In genomic region chr1:93827633-93828436, GRCh38 we compare ENCODE assay signal across 1 cellular context.
TF ChIP-seq lines count a peak whose summit lies in the region.

No MANE protein-coding gene starts in this region.

TF ChIP-seq in HepG2, 621 proteins besides CTCF, POLR2A, EP300 and RAD21 (continued from another document and continues in another):
- TF ChIP-seq, protein P1, sequence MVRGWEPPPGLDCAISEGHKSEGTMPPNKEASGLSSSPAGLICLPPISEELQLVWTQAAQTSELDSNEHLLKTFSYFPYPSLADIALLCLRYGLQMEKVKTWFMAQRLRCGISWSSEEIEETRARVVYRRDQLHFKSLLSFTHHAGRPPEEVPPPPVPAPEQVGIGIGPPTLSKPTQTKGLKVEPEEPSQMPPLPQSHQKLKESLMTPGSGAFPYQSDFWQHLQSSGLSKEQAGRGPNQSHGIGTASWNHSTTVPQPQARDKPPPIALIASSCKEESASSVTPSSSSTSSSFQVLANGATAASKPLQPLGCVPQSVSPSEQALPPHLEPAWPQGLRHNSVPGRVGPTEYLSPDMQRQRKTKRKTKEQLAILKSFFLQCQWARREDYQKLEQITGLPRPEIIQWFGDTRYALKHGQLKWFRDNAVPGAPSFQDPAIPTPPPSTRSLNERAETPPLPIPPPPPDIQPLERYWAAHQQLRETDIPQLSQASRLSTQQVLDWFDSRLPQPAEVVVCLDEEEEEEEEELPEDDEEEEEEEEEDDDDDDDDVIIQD (CRISPR knock-in tag; IDR thresholded peaks at IDR 0.05; ENCODE audit: low read depth): peak; percentile 72; the same call in 1 of the 2 replicates
- TF ChIP-seq, protein P2, sequence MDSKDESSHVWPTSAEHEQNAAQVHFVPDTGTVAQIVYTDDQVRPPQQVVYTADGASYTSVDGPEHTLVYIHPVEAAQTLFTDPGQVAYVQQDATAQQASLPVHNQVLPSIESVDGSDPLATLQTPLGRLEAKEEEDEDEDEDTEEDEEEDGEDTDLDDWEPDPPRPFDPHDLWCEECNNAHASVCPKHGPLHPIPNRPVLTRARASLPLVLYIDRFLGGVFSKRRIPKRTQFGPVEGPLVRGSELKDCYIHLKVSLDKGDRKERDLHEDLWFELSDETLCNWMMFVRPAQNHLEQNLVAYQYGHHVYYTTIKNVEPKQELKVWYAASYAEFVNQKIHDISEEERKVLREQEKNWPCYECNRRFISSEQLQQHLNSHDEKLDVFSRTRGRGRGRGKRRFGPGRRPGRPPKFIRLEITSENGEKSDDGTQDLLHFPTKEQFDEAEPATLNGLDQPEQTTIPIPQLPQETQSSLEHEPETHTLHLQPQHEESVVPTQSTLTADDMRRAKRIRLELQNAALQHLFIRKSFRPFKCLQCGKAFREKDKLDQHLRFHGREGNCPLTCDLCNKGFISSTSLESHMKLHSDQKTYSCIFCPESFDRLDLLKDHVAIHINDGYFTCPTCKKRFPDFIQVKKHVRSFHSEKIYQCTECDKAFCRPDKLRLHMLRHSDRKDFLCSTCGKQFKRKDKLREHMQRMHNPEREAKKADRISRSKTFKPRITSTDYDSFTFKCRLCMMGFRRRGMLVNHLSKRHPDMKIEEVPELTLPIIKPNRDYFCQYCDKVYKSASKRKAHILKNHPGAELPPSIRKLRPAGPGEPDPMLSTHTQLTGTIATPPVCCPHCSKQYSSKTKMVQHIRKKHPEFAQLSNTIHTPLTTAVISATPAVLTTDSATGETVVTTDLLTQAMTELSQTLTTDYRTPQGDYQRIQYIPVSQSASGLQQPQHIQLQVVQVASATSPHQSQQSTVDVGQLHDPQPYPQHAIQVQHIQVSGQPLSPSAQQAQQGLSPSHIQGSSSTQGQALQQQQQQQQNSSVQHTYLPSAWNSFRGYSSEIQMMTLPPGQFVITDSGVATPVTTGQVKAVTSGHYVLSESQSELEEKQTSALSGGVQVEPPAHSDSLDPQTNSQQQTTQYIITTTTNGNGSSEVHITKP (CRISPR knock-in tag; IDR thresholded peaks at IDR 0.05; ENCODE audit: low read depth): no peak
- TF ChIP-seq, protein P3, sequence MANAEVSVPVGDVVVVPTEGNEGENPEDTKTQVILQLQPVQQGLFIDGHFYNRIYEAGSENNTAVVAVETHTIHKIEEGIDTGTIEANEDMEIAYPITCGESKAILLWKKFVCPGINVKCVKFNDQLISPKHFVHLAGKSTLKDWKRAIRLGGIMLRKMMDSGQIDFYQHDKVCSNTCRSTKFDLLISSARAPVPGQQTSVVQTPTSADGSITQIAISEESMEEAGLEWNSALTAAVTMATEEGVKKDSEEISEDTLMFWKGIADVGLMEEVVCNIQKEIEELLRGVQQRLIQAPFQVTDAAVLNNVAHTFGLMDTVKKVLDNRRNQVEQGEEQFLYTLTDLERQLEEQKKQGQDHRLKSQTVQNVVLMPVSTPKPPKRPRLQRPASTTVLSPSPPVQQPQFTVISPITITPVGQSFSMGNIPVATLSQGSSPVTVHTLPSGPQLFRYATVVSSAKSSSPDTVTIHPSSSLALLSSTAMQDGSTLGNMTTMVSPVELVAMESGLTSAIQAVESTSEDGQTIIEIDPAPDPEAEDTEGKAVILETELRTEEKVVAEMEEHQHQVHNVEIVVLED (CRISPR knock-in tag; IDR thresholded peaks at IDR 0.05; ENCODE audit: borderline replicate concordance): no peak
- TF ChIP-seq ZBTB42 (CRISPR knock-in tag; IDR thresholded peaks at IDR 0.05): no peak
- no peak for TF ChIP-seq NRL (CRISPR knock-in tag; IDR thresholded peaks at IDR 0.05; ENCODE audit: borderline replicate concordance)
- TF ChIP-seq ZNF33A (CRISPR knock-in tag; IDR thresholded peaks at IDR 0.05; ENCODE audit: borderline replicate concordance): no peak
- no peak for TF ChIP-seq RELA (CRISPR knock-in tag; IDR thresholded peaks at IDR 0.05)
- TF ChIP-seq ZEB1 (IDR thresholded peaks at IDR 0.05; ENCODE audit: insufficient replicate concordance, low read depth): no peak
- no peak for TF ChIP-seq MED13 (CRISPR knock-in tag; IDR thresholded peaks at IDR 0.05)
- no peak for TF ChIP-seq ZNF30 (CRISPR knock-in tag; IDR thresholded peaks at IDR 0.05)
- TF ChIP-seq BHLHE40 (IDR thresholded peaks at IDR 0.05; ENCODE audit: low read length): no peak; the same call in 1 of the 2 replicates
- TF ChIP-seq DDIT3 (CRISPR knock-in tag; IDR thresholded peaks at IDR 0.05): no peak
- no peak for TF ChIP-seq NFYB (CRISPR knock-in tag; IDR thresholded peaks at IDR 0.05)
- 0 out of 2 replicates have a peak, but pooled peaks have one; percentile 54 for TF ChIP-seq FOXJ3 (CRISPR knock-in tag; IDR thresholded peaks at IDR 0.05; ENCODE audit: borderline replicate concordance)
- no peak for TF ChIP-seq ZBTB14 (CRISPR knock-in tag; IDR thresholded peaks at IDR 0.05)
- peak; percentile 95 for TF ChIP-seq MED1 (CRISPR knock-in tag; IDR thresholded peaks at IDR 0.05)
- TF ChIP-seq CENPBD1 (CRISPR knock-in tag; IDR thresholded peaks at IDR 0.05; ENCODE audit: borderline replicate concordance, low read depth): no peak
- TF ChIP-seq HHEX (CRISPR knock-in tag; IDR thresholded peaks at IDR 0.05): peak; percentile 56; the same call in 1 of the 2 replicates
- TF ChIP-seq MAX (IDR thresholded peaks at IDR 0.05): peak; percentile 77
- no peak for TF ChIP-seq ZFP82 (CRISPR knock-in tag; IDR thresholded peaks at IDR 0.05; ENCODE audit: borderline replicate concordance)
- no peak for TF ChIP-seq CHD4 (IDR thresholded peaks at IDR 0.05; ENCODE audit: borderline replicate concordance, low read length)
- TF ChIP-seq ZSCAN5A (CRISPR knock-in tag; IDR thresholded peaks at IDR 0.05; ENCODE audit: borderline replicate concordance): peak; percentile 96; the same call in 1 of the 2 replicates
- no peak for TF ChIP-seq KDM5A (IDR thresholded peaks at IDR 0.05; ENCODE audit: borderline replicate concordance, low read length)
- peak; percentile 63; the same call in 1 of the 2 replicates for TF ChIP-seq MEIS2 (CRISPR knock-in tag; IDR thresholded peaks at IDR 0.05)
- peak in 1 of 2 experiments; percentile 73; a peak in 1 of 4 replicates for TF ChIP-seq ATF4 (CRISPR knock-in tag; IDR thresholded peaks at IDR 0.05)
- no peak for TF ChIP-seq HOXA9 (CRISPR knock-in tag; IDR thresholded peaks at IDR 0.05; ENCODE audit: borderline replicate concordance)
- TF ChIP-seq SIN3A (IDR thresholded peaks at IDR 0.05; ENCODE audit: borderline replicate concordance, low read depth, low read length): no peak
- TF ChIP-seq JUNB (CRISPR knock-in tag; IDR thresholded peaks at IDR 0.05; ENCODE audit: borderline replicate concordance): peak; percentile 89; the same call in 1 of the 2 replicates
- no peak for TF ChIP-seq ZNF512 (CRISPR knock-in tag; IDR thresholded peaks at IDR 0.05)
- no peak for TF ChIP-seq AKNA (CRISPR knock-in tag; IDR thresholded peaks at IDR 0.05; ENCODE audit: borderline replicate concordance)
- TF ChIP-seq, protein P4, sequence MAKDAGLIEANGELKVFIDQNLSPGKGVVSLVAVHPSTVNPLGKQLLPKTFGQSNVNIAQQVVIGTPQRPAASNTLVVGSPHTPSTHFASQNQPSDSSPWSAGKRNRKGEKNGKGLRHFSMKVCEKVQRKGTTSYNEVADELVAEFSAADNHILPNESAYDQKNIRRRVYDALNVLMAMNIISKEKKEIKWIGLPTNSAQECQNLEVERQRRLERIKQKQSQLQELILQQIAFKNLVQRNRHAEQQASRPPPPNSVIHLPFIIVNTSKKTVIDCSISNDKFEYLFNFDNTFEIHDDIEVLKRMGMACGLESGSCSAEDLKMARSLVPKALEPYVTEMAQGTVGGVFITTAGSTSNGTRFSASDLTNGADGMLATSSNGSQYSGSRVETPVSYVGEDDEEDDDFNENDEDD (CRISPR knock-in tag; IDR thresholded peaks at IDR 0.05; ENCODE audit: borderline replicate concordance): 0 out of 2 replicates have a peak, but pooled peaks have one; percentile 52
- TF ChIP-seq NCOA1 (CRISPR knock-in tag; IDR thresholded peaks at IDR 0.05): no peak
- TF ChIP-seq ATM (IDR thresholded peaks at IDR 0.05; ENCODE audit: borderline replicate concordance): no peak
- TF ChIP-seq ZFP36L2 (CRISPR knock-in tag; IDR thresholded peaks at IDR 0.05): no peak
- TF ChIP-seq ESRRA (CRISPR knock-in tag; IDR thresholded peaks at IDR 0.05; ENCODE audit: low read depth): 0 out of 2 replicates have a peak, but pooled peaks have one; percentile 49
- TF ChIP-seq, protein P5, sequence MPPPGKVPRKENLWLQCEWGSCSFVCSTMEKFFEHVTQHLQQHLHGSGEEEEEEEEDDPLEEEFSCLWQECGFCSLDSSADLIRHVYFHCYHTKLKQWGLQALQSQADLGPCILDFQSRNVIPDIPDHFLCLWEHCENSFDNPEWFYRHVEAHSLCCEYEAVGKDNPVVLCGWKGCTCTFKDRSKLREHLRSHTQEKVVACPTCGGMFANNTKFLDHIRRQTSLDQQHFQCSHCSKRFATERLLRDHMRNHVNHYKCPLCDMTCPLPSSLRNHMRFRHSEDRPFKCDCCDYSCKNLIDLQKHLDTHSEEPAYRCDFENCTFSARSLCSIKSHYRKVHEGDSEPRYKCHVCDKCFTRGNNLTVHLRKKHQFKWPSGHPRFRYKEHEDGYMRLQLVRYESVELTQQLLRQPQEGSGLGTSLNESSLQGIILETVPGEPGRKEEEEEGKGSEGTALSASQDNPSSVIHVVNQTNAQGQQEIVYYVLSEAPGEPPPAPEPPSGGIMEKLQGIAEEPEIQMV (CRISPR knock-in tag; IDR thresholded peaks at IDR 0.05; ENCODE audit: low read depth): no peak; the same call in 1 of the 2 replicates
